In genomic region chr3:141116791-141117190, GRCh38 we compare ENCODE assay signal across 24 cellular contexts.
DNase-seq lines count a peak whose midpoint lies in the region; ATAC-seq and TF ChIP-seq lines count a peak whose summit lies in the region.
"Had no signal": no experiment of that assay in that cellular context is flagged by ENCODE, and none has a peak within 500 bp of the region (broad histone marks: within the 10 kb centered on the region; RNA-seq: fewer than 3 reads in every experiment).

No MANE protein-coding gene starts in this region.

- H3K36me3 ChIP-seq in right atrium auricular region, result no peaks in the 10 kb centered on the region
- H3K36me3 ChIP-seq in heart left ventricle, result no peaks in the 10 kb centered on the region
- H3K36me3 ChIP-seq in gastrocnemius medialis, result no peaks in the 10 kb centered on the region
- no peaks in the 10 kb centered on the region for H3K36me3 ChIP-seq in aorta (ENCODE audit: control insufficient read depth in 1 of 2, insufficient read depth in 2 of 2, low read length in 1 of 2)
- H3K36me3 ChIP-seq: BLaER1 treated with 17β-estradiol and CSF1 and Interleukin-3, amounts not matched to agents 10 nM and 100 nM had no signal

- in situ Hi-C loops in gastrocnemius medialis (cut with MboI; ENCODE audit: low sequenced_read_pairs in 4 of 4), result loop anchor here in 1 of 4 donors (25.0 kb wide), 1 partner anchor 229 kb away; no protein-coding TSS in a partner anchor

- peaks cover 2% of the 10 kb centered on the region for H3K27me3 Mint-ChIP-seq in nephron progenitor cell (ENCODE audit: low read depth, poor library complexity)
- H3K27me3 Mint-ChIP-seq: CD4-positive, alpha-beta T cell had no signal

- H3K4me3 ChIP-seq in right atrium auricular region (no peak overlapping the region), heart left ventricle (no peak overlapping the region), gastrocnemius medialis (no peak overlapping the region), aorta (ENCODE audit: low read length in 2 of 2) (no peak overlapping the region)
- H3K4me3 ChIP-seq: BLaER1 treated with 17β-estradiol and CSF1 and Interleukin-3, amounts not matched to agents 10 nM and 100 nM; GM23248; SJCRH30 had no signal

- peak overlapping the region; percentile 65 for H3K27ac Mint-ChIP-seq in nephron progenitor cell
- H3K27ac Mint-ChIP-seq: CD4-positive, alpha-beta T cell; H9 had no signal

- H3K36me3 Mint-ChIP-seq in nephron progenitor cell (ENCODE audit: low read depth), result peaks cover 63% of the 10 kb centered on the region

- intact Hi-C loops in heart left ventricle (cut with DNase I) (no loop called here), gastrocnemius medialis (cut with DNase I; ENCODE audit: low total_unique reads) (no loop called here), aorta (cut with DNase I) (no loop called here)

- ATAC-seq in heart left ventricle (no peak), gastrocnemius medialis (no peak), aorta (ENCODE audit: low FRiP score) (peak; percentile 47), HG02852 (IDR thresholded peaks at IDR 0.05; ENCODE audit: unreplicated experiment) (no peak)
- ATAC-seq: PC-3, SK-N-SH treated with all-trans-retinoic acid at 6 μM for 48 hours had no signal

- no peak overlapping the region for H3K4me3 Mint-ChIP-seq in nephron progenitor cell
- H3K4me3 Mint-ChIP-seq: CD4-positive, alpha-beta T cell; H9 had no signal

- H3K4me1 ChIP-seq in right atrium auricular region, result peaks cover 0 to 22% of the 10 kb centered on the region in 2 donors
- peaks cover 0 to 24% (median 10%) of the 10 kb centered on the region in 12 donors for H3K4me1 ChIP-seq in heart left ventricle
- no peaks in the 10 kb centered on the region for H3K4me1 ChIP-seq in gastrocnemius medialis
- H3K4me1 ChIP-seq in aorta (ENCODE audit: control insufficient read depth in 1 of 2, insufficient read depth in 2 of 2, low read length in 2 of 2), result no peaks in the 10 kb centered on the region

- DNase-seq in right atrium auricular region (ENCODE audit: low spot score) (no peak), heart left ventricle (no peak), nephron progenitor cell (no peak), gastrocnemius medialis (no peak), aorta (no peak), DMS153 (lab: John Stamatoyannopoulos, UW) (no peak), GOT3 (lab: John Stamatoyannopoulos, UW) (no peak)
- DNase-seq: AML-193; CD4-positive, alpha-beta T cell; DMS79 treated with DMSO at 0.1 percent for 48 hours; GM23248; KBM-7; MM.1S; NCI-H2029; NCI-H446 treated with DMSO at 0.1 percent for 48 hours; NCI-H526; NCI-H82; NK-92 treated with Interleukin-12 subunit alpha and Interleukin-12 subunit beta, amount 100 ng/mL, for 24 hours; PC-3; SJCRH30 had no signal

- TF ChIP-seq POLR2A in heart left ventricle (IDR thresholded peaks at IDR 0.05) (no peak), gastrocnemius medialis (IDR thresholded peaks at IDR 0.05) (no peak)

- TF ChIP-seq CTCF in right atrium auricular region (IDR thresholded peaks at IDR 0.05), result no peak
- TF ChIP-seq CTCF in heart left ventricle (IDR thresholded peaks at IDR 0.05), result no peak
- TF ChIP-seq CTCF in nephron progenitor cell (IDR thresholded peaks at IDR 0.05), result no peak
- no peak for TF ChIP-seq CTCF in gastrocnemius medialis (IDR thresholded peaks at IDR 0.05 in 4 of 5, conservative IDR thresholded peaks at IDR 0.05 in 1 of 5)

- H3K27me3 ChIP-seq in right atrium auricular region (no peaks in the 10 kb centered on the region), heart left ventricle (no peaks in the 10 kb centered on the region), gastrocnemius medialis (no peaks in the 10 kb centered on the region), aorta (ENCODE audit: control insufficient read depth in 1 of 2, insufficient read depth in 2 of 2, low read length in 1 of 2) (no peaks in the 10 kb centered on the region)
- H3K27me3 ChIP-seq: BLaER1 treated with 17β-estradiol and CSF1 and Interleukin-3, amounts not matched to agents 10 nM and 100 nM; SJCRH30 had no signal

- 93 to 100% (median 100%) methylated on average over 2 of the region's 2 CpGs for WGBS in heart left ventricle, 4 donors
- 93 to 94% methylated on average over 2 of the region's 2 CpGs for WGBS in aorta, 2 donors

- H3K9me3 ChIP-seq in right atrium auricular region (no peaks in the 10 kb centered on the region), heart left ventricle (peaks cover 0 to 14% (median 0%) of the 10 kb centered on the region in 12 donors), gastrocnemius medialis (no peaks in the 10 kb centered on the region), aorta (ENCODE audit: control insufficient read depth, low read length) (no peaks in the 10 kb centered on the region)

- H3K27ac ChIP-seq in right atrium auricular region (peak overlapping the region; percentile 63 to 68), heart left ventricle (peak overlapping the region in 1 of 12 donors; percentile 64), gastrocnemius medialis (peak overlapping the region in 3 of 4 donors; percentile 22 to 67 (median 62)), aorta (ENCODE audit: low read depth in 1 of 2, low read length in 2 of 2) (no peak overlapping the region)
- H3K27ac ChIP-seq: GM23248 had no signal

- H3K9me3 Mint-ChIP-seq in nephron progenitor cell, result peaks cover 55% of the 10 kb centered on the region

- H3K4me1 Mint-ChIP-seq in nephron progenitor cell, result peaks cover 41% of the 10 kb centered on the region
- H3K4me1 Mint-ChIP-seq: H9 had no signal

Comparison
In these comparisons a context has a peak if more than half of its experiments do, and no peak if none do; other contexts are left out.
1. H3K27ac ChIP-seq: peak in right atrium auricular region (2 of 2) and gastrocnemius medialis (3 of 4); none in aorta (0 of 2).